ENCODE assay signal across 27 cellular contexts in genomic region chr3:150307862-150308261, GRCh38.
"Had no signal": no experiment of that assay in that cellular context is flagged by ENCODE, and none has a peak within 500 bp of the region (broad histone marks: within the 10 kb centered on the region; RNA-seq: fewer than 3 reads in every experiment).

No MANE protein-coding gene starts in this region.

- H3K4me1 ChIP-seq: gastrocnemius medialis had no signal

- FAIRE-seq: colon, endothelial cell of umbilical vein, TTC549 had no signal

- H3K9me3 Mint-ChIP-seq: activated CD4-positive, alpha-beta T cell treated with anti-CD3 and anti-CD28 coated beads, Interleukin-2, amount 10 ng/mL, durations not matched to agents 7 days and 5 days; activated CD8-positive, alpha-beta T cell treated with anti-CD3 and anti-CD28 coated beads for 36 hours; activated naive CD4-positive, alpha-beta T cell treated with anti-CD3 and anti-CD28 coated beads, Interleukin-2, amount 10 ng/mL, durations not matched to agents 7 days and 5 days; activated naive CD8-positive, alpha-beta T cell treated with anti-CD3 and anti-CD28 coated beads, Interleukin-2, amount 50 U/mL, for 24 hours; effector memory CD8-positive, alpha-beta T cell; stimulated activated naive B cell treated with anti-CD40 and anti-IgM and Interleukin-4, amounts not matched to agents 10 μg/mL and 1 μg/mL and 100 μg/mL, for 72 hours had no signal

- H3K27ac ChIP-seq: dorsolateral prefrontal cortex, gastrocnemius medialis, sigmoid colon, WERI-Rb-1 had no signal

- H3K9me3 ChIP-seq: gastrocnemius medialis, sigmoid colon had no signal

- H3K27ac Mint-ChIP-seq: activated CD4-positive, alpha-beta T cell treated with anti-CD3 and anti-CD28 coated beads, Interleukin-2, amount 10 ng/mL, durations not matched to agents 7 days and 5 days; activated CD8-positive, alpha-beta memory T cell treated with anti-CD3 and anti-CD28 coated beads, Interleukin-2, amount 10 ng/mL, durations not matched to agents 7 days and 5 days; activated CD8-positive, alpha-beta T cell treated with anti-CD3 and anti-CD28 coated beads for 36 hours; activated naive CD4-positive, alpha-beta T cell treated with anti-CD3 and anti-CD28 coated beads, Interleukin-2, amount 10 ng/mL, durations not matched to agents 7 days and 5 days; activated naive CD8-positive, alpha-beta T cell treated with anti-CD3 and anti-CD28 coated beads, Interleukin-2, amount 50 U/mL, for 24 hours; effector memory CD8-positive, alpha-beta T cell; stimulated activated naive B cell treated with anti-CD40 and anti-IgM and Interleukin-4, amounts not matched to agents 10 μg/mL and 1 μg/mL and 100 μg/mL, for 72 hours had no signal

- H3K4me3 ChIP-seq: dorsolateral prefrontal cortex, gastrocnemius medialis, sigmoid colon had no signal

- DNase-seq: activated CD4-positive, alpha-beta T cell treated with anti-CD3 and anti-CD28 coated beads, Interleukin-2, amount 10 ng/mL, durations not matched to agents 7 days and 5 days; activated CD4-positive, CD25-positive, alpha-beta regulatory T cell treated with anti-CD3 and anti-CD28 coated beads, Interleukin-2, amount 50 U/mL, for 72 hours; activated CD8-positive, alpha-beta memory T cell treated with anti-CD3 and anti-CD28 coated beads, Interleukin-2, amount 10 ng/mL, durations not matched to agents 7 days and 5 days; activated CD8-positive, alpha-beta T cell treated with anti-CD3 and anti-CD28 coated beads for 36 hours; activated effector memory CD4-positive, alpha-beta T cell treated with anti-CD3 and anti-CD28 coated beads, Interleukin-2, amount 50 U/mL, for 16 hours; activated naive CD4-positive, alpha-beta T cell treated with anti-CD3 and anti-CD28 coated beads, Interleukin-2, amount 10 ng/mL, durations not matched to agents 7 days and 5 days; activated naive CD8-positive, alpha-beta T cell treated with anti-CD3 and anti-CD28 coated beads, Interleukin-2, amount 50 U/mL, for 24 hours; activated T-cell treated with anti-CD3 and anti-CD28 coated beads for 4 hours; anterior cingulate cortex; central memory CD4-positive, alpha-beta T cell; dorsolateral prefrontal cortex; effector memory CD8-positive, alpha-beta T cell; gastrocnemius medialis; hypothalamus; left ventricle myocardium superior; mammary epithelial cell; sigmoid colon; stimulated activated CD4-positive, alpha-beta T cell treated with anti-CD3 and anti-CD28 coated beads, Interleukin-2, amount 100 ng/mL, for 48 hours; stimulated activated CD8-positive, alpha-beta memory T cell treated with anti-CD3 and anti-CD28 coated beads, Interleukin-4, amount 100 ng/mL, for 48 hours; stimulated activated naive B cell treated with anti-CD40 and anti-IgM and Interleukin-4, amounts not matched to agents 10 μg/mL and 1 μg/mL and 100 μg/mL, for 72 hours; T-helper 1 cell; WERI-Rb-1 had no signal

- H3K4me1 Mint-ChIP-seq: activated CD4-positive, alpha-beta T cell treated with anti-CD3 and anti-CD28 coated beads, Interleukin-2, amount 10 ng/mL, durations not matched to agents 7 days and 5 days; activated CD8-positive, alpha-beta memory T cell treated with anti-CD3 and anti-CD28 coated beads, Interleukin-2, amount 10 ng/mL, durations not matched to agents 7 days and 5 days; activated naive CD4-positive, alpha-beta T cell treated with anti-CD3 and anti-CD28 coated beads, Interleukin-2, amount 10 ng/mL, durations not matched to agents 7 days and 5 days; neural crest cell had no signal

- H3K36me3 Mint-ChIP-seq: activated CD8-positive, alpha-beta memory T cell treated with anti-CD3 and anti-CD28 coated beads, Interleukin-2, amount 10 ng/mL, durations not matched to agents 7 days and 5 days; activated naive CD4-positive, alpha-beta T cell treated with anti-CD3 and anti-CD28 coated beads, Interleukin-2, amount 10 ng/mL, durations not matched to agents 7 days and 5 days; brain; stimulated activated naive B cell treated with anti-CD40 and anti-IgM and Interleukin-4, amounts not matched to agents 10 μg/mL and 1 μg/mL and 100 μg/mL, for 72 hours had no signal

- H3K36me3 ChIP-seq: gastrocnemius medialis, sigmoid colon, WERI-Rb-1 had no signal

- H3K27me3 ChIP-seq: gastrocnemius medialis, sigmoid colon had no signal

- ATAC-seq: activated CD8-positive, alpha-beta memory T cell treated with anti-CD3 and anti-CD28 coated beads, Interleukin-2, amount 10 ng/mL, durations not matched to agents 7 days and 5 days; activated CD8-positive, alpha-beta T cell treated with anti-CD3 and anti-CD28 coated beads for 36 hours; activated naive CD8-positive, alpha-beta T cell treated with anti-CD3 and anti-CD28 coated beads, Interleukin-2, amount 50 U/mL, for 24 hours; effector memory CD8-positive, alpha-beta T cell; gastrocnemius medialis; left ventricle myocardium superior; stimulated activated naive B cell treated with anti-CD40 and anti-IgM and Interleukin-4, amounts not matched to agents 10 μg/mL and 1 μg/mL and 100 μg/mL, for 72 hours had no signal

- H3K4me3 Mint-ChIP-seq: activated CD4-positive, alpha-beta T cell treated with anti-CD3 and anti-CD28 coated beads, Interleukin-2, amount 10 ng/mL, durations not matched to agents 7 days and 5 days; activated CD8-positive, alpha-beta memory T cell treated with anti-CD3 and anti-CD28 coated beads, Interleukin-2, amount 10 ng/mL, durations not matched to agents 7 days and 5 days; activated CD8-positive, alpha-beta T cell treated with anti-CD3 and anti-CD28 coated beads for 36 hours; activated naive CD4-positive, alpha-beta T cell treated with anti-CD3 and anti-CD28 coated beads, Interleukin-2, amount 10 ng/mL, durations not matched to agents 7 days and 5 days; activated naive CD8-positive, alpha-beta T cell treated with anti-CD3 and anti-CD28 coated beads, Interleukin-2, amount 50 U/mL, for 24 hours; brain; effector memory CD8-positive, alpha-beta T cell; neural crest cell; stimulated activated naive B cell treated with anti-CD40 and anti-IgM and Interleukin-4, amounts not matched to agents 10 μg/mL and 1 μg/mL and 100 μg/mL, for 72 hours had no signal
